ENCODE assay signal across 23 cellular contexts in the genomic region with DNA sequence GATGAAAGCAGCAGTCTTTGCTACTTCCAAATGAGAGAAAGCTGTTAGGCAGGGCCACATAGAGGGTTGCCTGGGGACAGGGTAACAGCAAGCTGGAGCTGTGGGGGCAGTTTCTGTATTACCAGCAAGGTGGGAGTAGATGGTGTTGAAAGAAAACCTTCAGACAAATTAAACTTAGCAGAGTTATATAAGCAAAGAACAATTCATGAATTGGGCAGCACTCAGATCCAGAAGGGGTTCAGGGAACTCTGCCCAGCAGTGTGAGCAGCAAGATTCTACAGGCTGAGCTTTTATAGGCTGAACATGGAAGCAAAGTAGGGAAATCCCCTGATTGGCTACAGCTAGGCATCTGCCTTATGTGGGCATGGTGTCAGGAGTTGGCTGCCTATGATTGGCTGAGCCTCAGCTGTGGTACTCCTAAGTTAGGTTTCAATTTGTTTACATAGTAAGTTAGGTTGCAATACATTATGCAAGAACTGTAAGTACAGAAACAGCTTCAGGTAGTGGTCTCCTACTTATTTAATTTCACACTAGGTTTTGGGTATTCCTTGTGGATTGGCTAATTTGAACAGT.
"Had no signal": no experiment of that assay in that cellular context is flagged by ENCODE, and none has a peak within 500 bp of the region (broad histone marks: within the 10 kb centered on the region; RNA-seq: fewer than 3 reads in every experiment).

No MANE protein-coding gene starts in this region.

- H3K27ac ChIP-seq: cardiac muscle cell, coronary artery, dorsolateral prefrontal cortex, gastroesophageal sphincter, pancreas, prostate gland, sigmoid colon, suprapubic skin, tibial artery had no signal

- DNase-seq: activated CD4-positive, alpha-beta T cell treated with anti-CD3 and anti-CD28 coated beads for 36 hours; activated CD4-positive, CD25-positive, alpha-beta regulatory T cell; activated effector memory CD4-positive, alpha-beta T cell treated with Interleukin-2 at 50 U/mL for 16 hours; activated naive CD4-positive, alpha-beta T cell treated with Interleukin-2 at 50 U/mL for 16 hours; anterior cingulate cortex; cerebellar nuclear complex; dorsolateral prefrontal cortex; effector memory CD4-positive, alpha-beta T cell; hippocampal formation; left colon; naive thymus-derived CD4-positive, alpha-beta T cell; pancreas; retina; sigmoid colon; small intestine; stimulated activated naive B cell treated with anti-CD40 and anti-IgM and Interleukin-4, amounts not matched to agents 10 μg/mL and 1 μg/mL and 100 μg/mL, for 72 hours; tibial artery had no signal

- H3K4me3 ChIP-seq: cardiac muscle cell, coronary artery, dorsolateral prefrontal cortex, gastroesophageal sphincter, pancreas, prostate gland, sigmoid colon, suprapubic skin, tibial artery had no signal

- ATAC-seq: activated CD4-positive, alpha-beta T cell treated with anti-CD3 and anti-CD28 coated beads for 36 hours; gastroesophageal sphincter; left colon; naive thymus-derived CD4-positive, alpha-beta T cell; pancreas; stimulated activated naive B cell treated with anti-CD40 and anti-IgM and Interleukin-4, amounts not matched to agents 10 μg/mL and 1 μg/mL and 100 μg/mL, for 72 hours had no signal

- H3K9me3 ChIP-seq: pancreas, prostate gland had no signal

- H3K36me3 ChIP-seq: cardiac muscle cell, gastroesophageal sphincter, pancreas, prostate gland, sigmoid colon, suprapubic skin, tibial artery had no signal

- H3K27me3 ChIP-seq: cardiac muscle cell, pancreas, sigmoid colon had no signal

- FAIRE-seq: keratinocyte, pancreas, small intestine had no signal

- H3K4me1 ChIP-seq: gastroesophageal sphincter, sigmoid colon, suprapubic skin, tibial artery had no signal
